16 cellular contexts compared by ENCODE assay signal in genomic region chr2:11580697-11581096, GRCh38. TPM values are rescaled to one million over a fixed set of nuclear protein-coding genes. Genes with fewer than 3 reads are reported as not detected.
A peak's percentile ranks its signal among the peaks of the same experiment; 100 is the strongest.
DNase-seq lines count a peak whose midpoint lies in the region; ATAC-seq and TF ChIP-seq lines count a peak whose summit lies in the region.
"Had no signal": no experiment of that assay in that cellular context is flagged by ENCODE, and none has a peak within 500 bp of the region (broad histone marks: within the 10 kb centered on the region; RNA-seq: fewer than 3 reads in every experiment).

No MANE protein-coding gene starts in this region.

- H3K18ac ChIP-seq in IMR-90 (ENCODE audit: low read depth, low read length), result no peak overlapping the region

- dilution Hi-C loops in IMR-90 (cut with HindIII; ENCODE audit: low sequenced_read_pairs, unreplicated experiment), result no loop called here

- CTCF ChIA-PET in IMR-90 (lab: Yijun Ruan, JAX), result no interaction called here

- H3K4me2 ChIP-seq in IMR-90 (ENCODE audit: low read depth, low read length), result no peak overlapping the region
- H3K4me2 ChIP-seq: BLaER1 treated with 17β-estradiol and CSF1 and Interleukin-3, amounts not matched to agents 10 nM and 100 nM had no signal

- no peak overlapping the region for H3K23ac ChIP-seq in IMR-90 (ENCODE audit: low read depth, low read length)

- no TSS peak for BruUV-seq in IMR-90 (replicated peaks; lab: Mats Ljungman, UMichigan)

- TF ChIP-seq CTCF in CD14-positive monocyte (IDR thresholded peaks at IDR 0.05) (no peak), IMR-90 (conservative IDR thresholded peaks at IDR 0.05; ENCODE audit: low read depth, low read length) (no peak), neural crest cell (conservative IDR thresholded peaks at IDR 0.05) (no peak), left lung (IDR thresholded peaks at IDR 0.05) (no peak)

- H3K9me3 Mint-ChIP-seq in CD14-positive monocyte (no peaks in the 10 kb centered on the region), neural crest cell (no peaks in the 10 kb centered on the region)
- H3K9me3 Mint-ChIP-seq in stimulated activated effector memory CD8-positive, alpha-beta T cell treated with anti-CD3 and anti-CD28 coated beads, Interleukin-12 subunit alpha, Interleukin-12 subunit beta, amount 100 ng/mL, for 72 hours, result no peaks in the 10 kb centered on the region
- H3K9me3 Mint-ChIP-seq: CD4-positive, CD25-positive, alpha-beta regulatory T cell; CD8-positive, alpha-beta memory T cell; IgD-negative memory B cell had no signal

- no peak overlapping the region for H2AFZ ChIP-seq in IMR-90 (replicated peaks; ENCODE audit: low read length, poor library complexity)
- H2AFZ ChIP-seq: GM23248 had no signal

- no peak overlapping the region for H2BK15ac ChIP-seq in IMR-90 (ENCODE audit: low read depth, low read length)

- H4K8ac ChIP-seq in IMR-90 (ENCODE audit: low read depth in 2 of 2, low read length in 2 of 2), result no peak overlapping the region

- DNase-seq in CD14-positive monocyte (ENCODE audit: low spot score) (peak; percentile 39), IMR-90 (no peak), neural crest cell (ENCODE audit: low read depth, low spot score) (no peak), left lung (no peak), cortex of kidney (lab: John Stamatoyannopoulos, UW) (no peak)
- no peak for DNase-seq in stimulated activated effector memory CD8-positive, alpha-beta T cell treated with anti-CD3 and anti-CD28 coated beads, Interleukin-12 subunit alpha, Interleukin-12 subunit beta, amount 100 ng/mL, for 72 hours (ENCODE audit: low spot score in 2 of 2)
- DNase-seq: CD4-positive, CD25-positive, alpha-beta regulatory T cell; CD8-positive, alpha-beta memory T cell; COR-L47 had no signal

- no peak overlapping the region for H3K56ac ChIP-seq in IMR-90 (ENCODE audit: extremely low read depth, insufficient read depth, low read length)

- H3K4me3 ChIP-seq in IMR-90 (ENCODE audit: insufficient read depth, low read depth, low read length) (no peak overlapping the region), left lung (no peak overlapping the region)
- H3K4me3 ChIP-seq: BLaER1 treated with 17β-estradiol and CSF1 and Interleukin-3, amounts not matched to agents 10 nM and 100 nM; GM23248; HAP-1 had no signal

- H3K9me3 ChIP-seq in IMR-90 (ENCODE audit: control insufficient read depth, insufficient read depth, low read length) (no peaks in the 10 kb centered on the region), left lung (no peaks in the 10 kb centered on the region)
- H3K9me3 ChIP-seq: HAP-1 had no signal

- no peaks in the 10 kb centered on the region for H4K20me1 ChIP-seq in IMR-90 (ENCODE audit: insufficient read depth, low read length)

- H3K27me3 ChIP-seq in IMR-90 (ENCODE audit: control insufficient read depth, insufficient read depth, low read length) (peaks cover 30% of the 10 kb centered on the region), left lung (no peaks in the 10 kb centered on the region)
- H3K27me3 ChIP-seq: BLaER1 treated with 17β-estradiol and CSF1 and Interleukin-3, amounts not matched to agents 10 nM and 100 nM had no signal

- no peak overlapping the region for H3K27ac ChIP-seq in IMR-90 (ENCODE audit: insufficient read depth, low read length)
- no peak overlapping the region for H3K27ac ChIP-seq in left lung
- H3K27ac ChIP-seq: BLaER1 treated with 17β-estradiol and CSF1 and Interleukin-3, amounts not matched to agents 10 nM and 100 nM; GM23248; HL-60 had no signal

- no peak for TF ChIP-seq POLR2A in IMR-90 (IDR thresholded peaks at IDR 0.05; ENCODE audit: low read depth, low read length)

- 80% methylated on average over 4 of the region's 12 CpGs; no CpG with 5 or more reads in 1 of the 2 experiments for WGBS in IMR-90 (ENCODE audit: extremely low coverage in 2 of 2, insufficient read length in 1 of 2), 2 experiments

- H3K4ac ChIP-seq in IMR-90 (ENCODE audit: low read depth, low read length), result no peak overlapping the region

- TF ChIP-seq RAD21 in IMR-90 (IDR thresholded peaks at IDR 0.05; ENCODE audit: low read length), result no peak

- no peak overlapping the region for H2BK5ac ChIP-seq in IMR-90 (ENCODE audit: low read depth, low read length, poor library complexity, severe bottlenecking)

- no peak overlapping the region for H2BK120ac ChIP-seq in IMR-90 (ENCODE audit: low read depth, low read length)

- no peak overlapping the region for H3K9ac ChIP-seq in IMR-90 (ENCODE audit: low read depth, low read length)
- H3K9ac ChIP-seq: BLaER1 treated with 17β-estradiol and CSF1 and Interleukin-3, amounts not matched to agents 10 nM and 100 nM; GM23248 had no signal

- H3K4me1 Mint-ChIP-seq in CD14-positive monocyte (peaks cover 8% of the 10 kb centered on the region), neural crest cell (peaks cover 34% of the 10 kb centered on the region)
- peaks cover 35% of the 10 kb centered on the region for H3K4me1 Mint-ChIP-seq in stimulated activated effector memory CD8-positive, alpha-beta T cell treated with anti-CD3 and anti-CD28 coated beads, Interleukin-12 subunit alpha, Interleukin-12 subunit beta, amount 100 ng/mL, for 72 hours
- H3K4me1 Mint-ChIP-seq: B cell, IgD-negative memory B cell had no signal

- H3K27me3 Mint-ChIP-seq in CD14-positive monocyte (ENCODE audit: low read depth in 3 of 3) (peaks cover 4% of the 10 kb centered on the region in 3 donors), neural crest cell (ENCODE audit: low read depth) (no peaks in the 10 kb centered on the region)
- H3K27me3 Mint-ChIP-seq: CD4-positive, CD25-positive, alpha-beta regulatory T cell had no signal

- ATAC-seq in IMR-90 (ENCODE audit: low read depth) (no peak), left lung (no peak), HG02610 (IDR thresholded peaks at IDR 0.05; ENCODE audit: unreplicated experiment) (no peak)
- ATAC-seq in stimulated activated effector memory CD8-positive, alpha-beta T cell treated with anti-CD3 and anti-CD28 coated beads, Interleukin-12 subunit alpha, Interleukin-12 subunit beta, amount 100 ng/mL, for 72 hours, result no peak

- H4K91ac ChIP-seq in IMR-90 (ENCODE audit: insufficient read depth, low read depth, low read length), result no peak overlapping the region

- POLR2A ChIA-PET in IMR-90 (lab: Charles Lee; ENCODE audit: unreplicated experiment), result no interaction called here

- H3K9me1 ChIP-seq in IMR-90 (ENCODE audit: insufficient read depth, low read length), result no peaks in the 10 kb centered on the region

- H3K36me3 ChIP-seq in IMR-90 (ENCODE audit: control insufficient read depth, insufficient read depth, low read length) (no peaks in the 10 kb centered on the region), left lung (no peaks in the 10 kb centered on the region)
- H3K36me3 ChIP-seq: BLaER1 treated with 17β-estradiol and CSF1 and Interleukin-3, amounts not matched to agents 10 nM and 100 nM; HAP-1 had no signal

- H3K79me1 ChIP-seq in IMR-90 (ENCODE audit: low read depth in 1 of 2, low read length in 2 of 2), result no peaks in the 10 kb centered on the region

- no peak overlapping the region for H3K14ac ChIP-seq in IMR-90 (replicated peaks; ENCODE audit: low read depth, low read length)

- H3K4me1 ChIP-seq in IMR-90 (ENCODE audit: control insufficient read depth, insufficient read depth, low read length), result peaks cover 2% of the 10 kb centered on the region; the same call in 1 of the 2 replicates
- peaks cover 0 to 3% of the 10 kb centered on the region in 2 donors for H3K4me1 ChIP-seq in left lung
- H3K4me1 ChIP-seq: HAP-1 had no signal

- in situ Hi-C loops in IMR-90 (cut with MboI; ENCODE audit: low sequenced_read_pairs), result loop anchor here (5.0 to 10.0 kb wide), 3 partner anchors 103 to 746 kb away; no protein-coding TSS in a partner anchor

- H2AK9ac ChIP-seq in IMR-90 (replicated peaks; ENCODE audit: low read depth, low read length, poor library complexity), result peak overlapping the region; percentile 6

- H3K4me3 Mint-ChIP-seq in CD14-positive monocyte (no peak overlapping the region), neural crest cell (no peak overlapping the region)
- H3K4me3 Mint-ChIP-seq in stimulated activated effector memory CD8-positive, alpha-beta T cell treated with anti-CD3 and anti-CD28 coated beads, Interleukin-12 subunit alpha, Interleukin-12 subunit beta, amount 100 ng/mL, for 72 hours, result no peak overlapping the region
- H3K4me3 Mint-ChIP-seq: B cell; CD4-positive, CD25-positive, alpha-beta regulatory T cell; CD8-positive, alpha-beta memory T cell; IgD-negative memory B cell had no signal

- no peak overlapping the region for H4K5ac ChIP-seq in IMR-90 (ENCODE audit: low read depth, low read length)

- no peak overlapping the region for H2AK5ac ChIP-seq in IMR-90 (ENCODE audit: low read depth, low read length)

- intact Hi-C loops in CD14-positive monocyte (cut with micrococcal nuclease), result loop anchor here in 1 of 2 donors (5.0 kb wide), 1 partner anchor 448 kb away; a partner anchor contains a TSS
- intact Hi-C loops in IMR-90 (cut with micrococcal nuclease), result loop anchor here (10.0 kb wide), 1 partner anchor 346 kb away; no protein-coding TSS in a partner anchor
- intact Hi-C loops in left lung (cut with DNase I), result loop anchor here in 1 of 2 donors (5.0 kb wide), 1 partner anchor 103 kb away; no protein-coding TSS in a partner anchor

- no peak overlapping the region for H2BK20ac ChIP-seq in IMR-90 (ENCODE audit: low read depth, low read length)

- H3K36me3 Mint-ChIP-seq in CD14-positive monocyte (no peaks in the 10 kb centered on the region), neural crest cell (ENCODE audit: low read depth) (peaks cover 39% of the 10 kb centered on the region)
- H3K36me3 Mint-ChIP-seq in stimulated activated effector memory CD8-positive, alpha-beta T cell treated with anti-CD3 and anti-CD28 coated beads, Interleukin-12 subunit alpha, Interleukin-12 subunit beta, amount 100 ng/mL, for 72 hours, result no peaks in the 10 kb centered on the region
- H3K36me3 Mint-ChIP-seq: CD4-positive, CD25-positive, alpha-beta regulatory T cell; CD8-positive, alpha-beta memory T cell had no signal

- H3K27ac Mint-ChIP-seq in CD14-positive monocyte (no peak overlapping the region), neural crest cell (ENCODE audit: unreplicated experiment) (peak overlapping the region; percentile 35)
- H3K27ac Mint-ChIP-seq in stimulated activated effector memory CD8-positive, alpha-beta T cell treated with anti-CD3 and anti-CD28 coated beads, Interleukin-12 subunit alpha, Interleukin-12 subunit beta, amount 100 ng/mL, for 72 hours, result peak overlapping the region; percentile 18
- H3K27ac Mint-ChIP-seq: B cell; CD4-positive, CD25-positive, alpha-beta regulatory T cell had no signal

TF ChIP-seq in IMR-90, 13 proteins besides CTCF, POLR2A, EP300 and RAD21 (continues in another document):
- no peak for TF ChIP-seq NFE2L2 (IDR thresholded peaks at IDR 0.05; ENCODE audit: low read depth, low read length)
- no peak for TF ChIP-seq CHD1 (IDR thresholded peaks at IDR 0.05; ENCODE audit: low read depth, low read length)
- TF ChIP-seq MAZ (IDR thresholded peaks at IDR 0.05; ENCODE audit: borderline replicate concordance, low read depth, low read length), result no peak

RNA-seq across cellular contexts. Expression of gene GREB1, which starts 46.9 kb away (rescaled TPM):
- polyA plus RNA-seq in CD14-positive monocyte (not detected), IMR-90 (2012; rRNA removed) (0.05 TPM in 1 of 2 replicates, not detected in the other)
- total RNA-seq in IMR-90 (2012; rRNA removed) (not detected in 2 replicates), neural crest cell (132 and 143 TPM in 2 replicates), left lung (1 to 10 TPM; 1.6 to 3.1 TPM)
- 0.01 and 0.05 TPM in 2 replicates for polyA plus RNA-seq in IMR-90 (2012; cell fraction: cytosol; rRNA removed)
- polyA plus RNA-seq in IMR-90 (2012; cell fraction: nucleus; rRNA removed; ENCODE audit: low replicate concordance), result 0.04 and 0.06 TPM in 2 replicates
- total RNA-seq: GM23248 had no signal
- polyA plus RNA-seq: GM23248, IgD-negative memory B cell had no signal

Comparison
In these comparisons a context has a peak if more than half of its experiments do, and no peak if none do; other contexts are left out.
1. H3K27ac Mint-ChIP-seq: peak in neural crest cell (single experiment) and stimulated activated effector memory CD8-positive, alpha-beta T cell treated with anti-CD3 and anti-CD28 coated beads, Interleukin-12 subunit alpha, Interleukin-12 subunit beta, amount 100 ng/mL, for 72 hours (single experiment); none in CD14-positive monocyte (0 of 7).
2. RNA of gene GREB1, which starts 46.9 kb away (total RNA-seq): 132 to 143 TPM in neural crest cell; 1.6 to 3.1 TPM in left lung and not detected in IMR-90; every median in the first group is over 10 times any median in the second.